In the genomic region with DNA sequence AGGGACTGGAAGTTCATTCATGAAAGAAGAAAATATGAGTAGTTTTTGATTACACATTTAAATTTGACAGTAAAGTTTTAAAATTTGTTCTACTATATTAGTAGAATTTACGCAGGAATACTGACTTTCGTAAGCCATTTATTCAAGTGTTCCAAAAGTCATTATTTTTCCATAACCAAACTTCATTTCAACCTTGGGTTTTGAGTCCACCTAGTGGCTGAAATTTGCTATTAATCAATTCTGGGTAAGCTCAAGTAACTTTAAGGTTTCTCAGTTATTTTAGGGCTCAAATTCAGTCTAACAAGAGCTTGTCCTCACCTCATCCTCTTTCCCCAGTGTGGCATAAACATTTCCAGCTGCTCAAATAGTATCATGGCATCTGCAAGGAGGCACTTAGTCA, we compare ENCODE assay signal across 8 cellular contexts.
A peak's percentile ranks its signal among the peaks of the same experiment; 100 is the strongest.
DNase-seq lines count a peak whose midpoint lies in the region; ATAC-seq and TF ChIP-seq lines count a peak whose summit lies in the region.

No MANE protein-coding gene starts in this region.

- no peaks in the 10 kb centered on the region for H3K36me3 ChIP-seq in adrenal gland (replicated peaks in 1 of 2)
- H3K36me3 ChIP-seq in kidney epithelial cell (ENCODE audit: control insufficient read depth, insufficient read depth, low read length) = no peaks in the 10 kb centered on the region

- no peaks in the 10 kb centered on the region for H3K4me1 ChIP-seq in adrenal gland (replicated peaks in 1 of 2)

- H3K27ac ChIP-seq in adrenal gland = no peak overlapping the region

- H3K27me3 ChIP-seq in adrenal gland (peaks cover 9% of the 10 kb centered on the region), kidney epithelial cell (ENCODE audit: control insufficient read depth, insufficient read depth, low read length) (no peaks in the 10 kb centered on the region)

- TF ChIP-seq POLR2A in adrenal gland (IDR thresholded peaks at IDR 0.05) = no peak

- WGBS in adrenal gland, 4 donors = 5 to 29% (median 11%) methylated on average over 2 of the region's 2 CpGs

- intact Hi-C loops in adrenal gland (cut with DNase I) = loop anchor here in 1 of 2 donors (10.0 kb wide), 1 partner anchor 203 kb away; no protein-coding TSS in a partner anchor

- H3K4me3 ChIP-seq in adrenal gland (no peak overlapping the region), kidney epithelial cell (ENCODE audit: low read depth, low read length) (no peak overlapping the region)

- ATAC-seq in GM21529 (IDR thresholded peaks at IDR 0.05; ENCODE audit: unreplicated experiment) (peak; percentile 63), GM21786 (IDR thresholded peaks at IDR 0.05; ENCODE audit: unreplicated experiment) (no peak), HG02759 (IDR thresholded peaks at IDR 0.05; ENCODE audit: unreplicated experiment) (no peak)

- DNase-seq in AG20443 (ENCODE audit: low spot score) (peak; percentile 9), adrenal gland (no peak), kidney epithelial cell (ENCODE audit: low read depth) (no peak), SIG-M5 treated with dmso at 0.1 percent for 504 hours (lab: John Stamatoyannopoulos, UW; ENCODE audit: unreplicated experiment) (no peak), activated gamma-delta T cell (lab: John Stamatoyannopoulos, UW) (no peak)

- TF ChIP-seq CTCF in adrenal gland (IDR thresholded peaks at IDR 0.05) = peak; percentile 37 to 66 (median 44)
- TF ChIP-seq CTCF in kidney epithelial cell (IDR thresholded peaks at IDR 0.05; ENCODE audit: insufficient read depth, low read length, poor library complexity, severe bottlenecking) = peak; percentile 54

- H3K9me3 ChIP-seq in adrenal gland (replicated peaks in 1 of 3) = no peaks in the 10 kb centered on the region
